36 cellular contexts compared by ENCODE assay signal in genomic region chr1:200636681-200637080, GRCh38.
"Had no signal": no experiment of that assay in that cellular context is flagged by ENCODE, and none has a peak within 500 bp of the region (broad histone marks: within the 10 kb centered on the region; RNA-seq: fewer than 3 reads in every experiment).

No MANE protein-coding gene starts in this region.

- H3K27me3 ChIP-seq: MG63 had no signal

- H3K36me3 ChIP-seq: MG63 had no signal

- H3K4me3 ChIP-seq: MG63 had no signal

- H3K9me3 ChIP-seq: MG63 had no signal

- DNase-seq: MG63, MM.1S, MV-4-11, NCI-H1048, NCI-H1092, NCI-H1092 treated with DMSO at 0.1 percent for 48 hours, NCI-H1105, NCI-H1105 treated with DMSO at 0.1 percent for 48 hours, NCI-H1417, NCI-H1417 treated with DMSO at 0.1 percent for 48 hours, NCI-H1436, NCI-H1436 treated with DMSO at 0.1 percent for 48 hours, NCI-H146, NCI-H1694, NCI-H1694 treated with DMSO at 0.1 percent for 48 hours, NCI-H187, NCI-H187 treated with DMSO at 0.1 percent for 48 hours, NCI-H1930, NCI-H2029, NCI-H2029 treated with DMSO at 0.1 percent for 48 hours, NCI-H2081, NCI-H2081 treated with DMSO at 0.1 percent for 48 hours, NCI-H2107, NCI-H2171, NCI-H2171 treated with DMSO at 0.1 percent for 48 hours, NCI-H2227 treated with DMSO at 0.1 percent for 48 hours, NCI-H226, NCI-H345, NCI-H446, NCI-H446 treated with DMSO at 0.1 percent for 48 hours, NCI-H510A, NCI-H510A treated with DMSO at 0.1 percent for 48 hours, NCI-H524, NCI-H524 treated with DMSO at 0.1 percent for 48 hours, NCI-H526, NCI-H526 treated with DMSO at 0.1 percent for 48 hours had no signal
